Comparison of ENCODE assay signal across 14 cellular contexts in genomic region chr2:216116418-216116817, GRCh38. TPM values are rescaled to one million over a fixed set of nuclear protein-coding genes. Genes with fewer than 3 reads are reported as not detected.
DNase-seq lines count a peak whose midpoint lies in the region; ATAC-seq and TF ChIP-seq lines count a peak whose summit lies in the region.
"Had no signal": no experiment of that assay in that cellular context is flagged by ENCODE, and none has a peak within 500 bp of the region (broad histone marks: within the 10 kb centered on the region; RNA-seq: fewer than 3 reads in every experiment).

No MANE protein-coding gene starts in this region.

- H3K4me3 ChIP-seq in SK-N-MC = peak overlapping the region; percentile 81
- peak overlapping the region; percentile 78 for H3K4me3 ChIP-seq in endodermal cell (ENCODE audit: low read length)
- H3K4me3 ChIP-seq: ovary, stomach had no signal

- H3K9me3 ChIP-seq in SK-N-MC (ENCODE audit: low read depth, low read length) (no peaks in the 10 kb centered on the region), endodermal cell (ENCODE audit: control insufficient read depth, low read length) (no peaks in the 10 kb centered on the region)
- H3K9me3 ChIP-seq: ovary, stomach had no signal

- H3K27ac ChIP-seq in SK-N-MC (peak overlapping the region; percentile 99), endodermal cell (ENCODE audit: low read depth, low read length) (peak overlapping the region; percentile 8)
- H3K27ac ChIP-seq: ovary, stomach had no signal

- H3K9me3 Mint-ChIP-seq in activated T-cell treated with anti-CD3 and anti-CD28 coated beads, Interleukin-2, amount 50 U/mL, for 72 hours = no peaks in the 10 kb centered on the region
- H3K9me3 Mint-ChIP-seq in endodermal cell (no peaks in the 10 kb centered on the region), progenitor cell of endocrine pancreas (ENCODE audit: low read depth) (no peaks in the 10 kb centered on the region)

- H3K27me3 ChIP-seq in endodermal cell (ENCODE audit: control insufficient read depth, insufficient read depth, low read length, poor library complexity, severe bottlenecking) = no peaks in the 10 kb centered on the region
- H3K27me3 ChIP-seq: ovary, stomach had no signal

- no peak for ATAC-seq in activated T-cell treated with anti-CD3 and anti-CD28 coated beads, Interleukin-2, amount 50 U/mL, for 72 hours (replicated peaks in 1 of 2)
- ATAC-seq in HG02623 (IDR thresholded peaks at IDR 0.05; ENCODE audit: unreplicated experiment) (no peak), HG03520 (IDR thresholded peaks at IDR 0.05; ENCODE audit: unreplicated experiment) (no peak)
- ATAC-seq: left cardiac atrium had no signal

- H3K27ac Mint-ChIP-seq in activated T-cell treated with anti-CD3 and anti-CD28 coated beads, Interleukin-2, amount 50 U/mL, for 72 hours = peak overlapping the region; percentile 99
- H3K27ac Mint-ChIP-seq in endodermal cell (peak overlapping the region; percentile 53), progenitor cell of endocrine pancreas (peak overlapping the region; percentile 82)

- H3K9ac ChIP-seq in SK-N-MC (ENCODE audit: insufficient read length) = peak overlapping the region; percentile 99
- H3K9ac ChIP-seq in endodermal cell (ENCODE audit: extremely low read depth, low read length, poor library complexity, severe bottlenecking) = no peak overlapping the region

- peaks cover 33 to 71% of the 10 kb centered on the region in 2 donors for H3K36me3 Mint-ChIP-seq in activated T-cell treated with anti-CD3 and anti-CD28 coated beads, Interleukin-2, amount 50 U/mL, for 72 hours (ENCODE audit: insufficient read depth in 2 of 2)
- H3K36me3 Mint-ChIP-seq in endodermal cell (ENCODE audit: low read depth) (peaks cover 90% of the 10 kb centered on the region), progenitor cell of endocrine pancreas (ENCODE audit: insufficient read depth) (peaks cover 49% of the 10 kb centered on the region)

- H3K27me3 Mint-ChIP-seq in activated T-cell treated with anti-CD3 and anti-CD28 coated beads, Interleukin-2, amount 50 U/mL, for 72 hours (ENCODE audit: low read depth) = no peaks in the 10 kb centered on the region
- H3K27me3 Mint-ChIP-seq in endodermal cell (ENCODE audit: insufficient read depth) (no peaks in the 10 kb centered on the region), progenitor cell of endocrine pancreas (no peaks in the 10 kb centered on the region)

- H3K36me3 ChIP-seq in SK-N-MC (ENCODE audit: insufficient read depth, low read length) (peaks cover 96% of the 10 kb centered on the region), endodermal cell (ENCODE audit: control insufficient read depth, insufficient read depth, low read length) (peaks cover 96% of the 10 kb centered on the region)
- H3K36me3 ChIP-seq: ovary had no signal

- TF ChIP-seq CTCF in endodermal cell (conservative IDR thresholded peaks at IDR 0.05) = no peak
- no peak for TF ChIP-seq CTCF in progenitor cell of endocrine pancreas (IDR thresholded peaks at IDR 0.05; ENCODE audit: unreplicated experiment)

- peaks cover 9% of the 10 kb centered on the region for H3K4me1 ChIP-seq in endodermal cell (ENCODE audit: control insufficient read depth, insufficient read depth, low read length)

- WGBS in endodermal cell (ENCODE audit: insufficient coverage in 1 of 2, insufficient read length in 1 of 2), 2 experiments = 96 to 100% methylated on average over 1 of the region's 1 CpG

- DNase-seq in activated T-cell treated with anti-CD3 and anti-CD28 coated beads, Interleukin-2, amount 50 U/mL, for 72 hours = no peak
- DNase-seq in activated T-cell treated with anti-CD3 and anti-CD28 coated beads, Interleukin-2, amount 50 U/mL, for 1 hour = no peak
- DNase-seq in SK-N-MC (ENCODE audit: low read depth, low spot score) (no peak), endodermal cell (no peak), progenitor cell of endocrine pancreas (ENCODE audit: low spot score, unreplicated experiment) (no peak), SIG-M5 treated with dmso at 0.1 percent for 504 hours (lab: John Stamatoyannopoulos, UW; ENCODE audit: unreplicated experiment) (no peak)
- DNase-seq: C1 segment of cervical spinal cord, left cardiac atrium, NCI-H748 treated with DMSO at 0.1 percent for 48 hours, ovary, stomach, SW 1271 had no signal

- H3K4me1 Mint-ChIP-seq in activated T-cell treated with anti-CD3 and anti-CD28 coated beads, Interleukin-2, amount 50 U/mL, for 72 hours (ENCODE audit: low read depth) = peaks cover 99% of the 10 kb centered on the region
- H3K4me1 Mint-ChIP-seq in endodermal cell = peaks cover 32% of the 10 kb centered on the region
- H3K4me1 Mint-ChIP-seq in progenitor cell of endocrine pancreas (ENCODE audit: low read depth) = peaks cover 44% of the 10 kb centered on the region

- H3K4me3 Mint-ChIP-seq in activated T-cell treated with anti-CD3 and anti-CD28 coated beads, Interleukin-2, amount 50 U/mL, for 72 hours = peak overlapping the region; percentile 48 to 88
- H3K4me3 Mint-ChIP-seq in endodermal cell (no peak overlapping the region), progenitor cell of endocrine pancreas (ENCODE audit: low read depth) (peak overlapping the region; percentile 1)

RNA-seq across cellular contexts. Expression of gene XRCC5, which starts 7.3 kb away (rescaled TPM):
- total RNA-seq in activated T-cell treated with anti-CD3 and anti-CD28 coated beads, Interleukin-2, amount 50 U/mL, for 72 hours = 100 to 1,000 TPM; 300 to 324 TPM
- total RNA-seq in endodermal cell (100 to 1,000 TPM; 492 to 493 TPM), progenitor cell of endocrine pancreas (378 and 386 TPM in 2 replicates)
- 367 TPM for polyA plus RNA-seq in endodermal cell (2013, experiment 1 of 2)
- polyA plus RNA-seq in endodermal cell (2013, experiment 2 of 2) = 349 TPM

RNA-seq across cellular contexts. Expression of gene TMEM169, which starts 34.7 kb away (rescaled TPM):
- 1 to 10 TPM; 1.6 TPM for total RNA-seq in activated T-cell treated with anti-CD3 and anti-CD28 coated beads, Interleukin-2, amount 50 U/mL, for 72 hours
- total RNA-seq in endodermal cell = 1 to 10 TPM; 1.1 to 3.8 TPM
- polyA plus RNA-seq in endodermal cell (2013, experiment 1 of 2) = 22.4 TPM
- polyA plus RNA-seq in endodermal cell (2013, experiment 2 of 2) = 22.4 TPM
- 3.6 and 3.8 TPM in 2 replicates for total RNA-seq in progenitor cell of endocrine pancreas

RNA-seq across cellular contexts. Expression of gene PECR, which starts 34.8 kb away (rescaled TPM):
- 10 to 100 TPM; 28.4 to 29.7 TPM for total RNA-seq in activated T-cell treated with anti-CD3 and anti-CD28 coated beads, Interleukin-2, amount 50 U/mL, for 72 hours
- total RNA-seq in endodermal cell (10 to 100 TPM; 12.5 to 17.0 TPM), progenitor cell of endocrine pancreas (14.2 and 14.8 TPM in 2 replicates)
- polyA plus RNA-seq in endodermal cell (2013, experiment 1 of 2) = 11.9 TPM
- polyA plus RNA-seq in endodermal cell (2013, experiment 2 of 2) = 10.2 TPM
